1 cellular context compared by ENCODE assay signal in genomic region chr11:46291441-46292143, GRCh38.
TF ChIP-seq lines count a peak whose summit lies in the region.

No MANE protein-coding gene starts in this region.

TF ChIP-seq in H1, 55 proteins besides CTCF, POLR2A, EP300 and RAD21:
- no peak for TF ChIP-seq SP4 (IDR thresholded peaks at IDR 0.05; ENCODE audit: low read length)
- TF ChIP-seq TEAD4 (IDR thresholded peaks at IDR 0.05; ENCODE audit: low read depth, low read length), result peak; percentile 76; the same call in 1 of the 2 replicates
- no peak for TF ChIP-seq SAP30 (IDR thresholded peaks at IDR 0.05; ENCODE audit: insufficient read depth, insufficient replicate concordance, low read length)
- no peak for TF ChIP-seq ATF3 (IDR thresholded peaks at IDR 0.05; ENCODE audit: insufficient read depth, low read depth, low read length)
